Comparison of ENCODE assay signal across 1 cellular context in the genomic region with DNA sequence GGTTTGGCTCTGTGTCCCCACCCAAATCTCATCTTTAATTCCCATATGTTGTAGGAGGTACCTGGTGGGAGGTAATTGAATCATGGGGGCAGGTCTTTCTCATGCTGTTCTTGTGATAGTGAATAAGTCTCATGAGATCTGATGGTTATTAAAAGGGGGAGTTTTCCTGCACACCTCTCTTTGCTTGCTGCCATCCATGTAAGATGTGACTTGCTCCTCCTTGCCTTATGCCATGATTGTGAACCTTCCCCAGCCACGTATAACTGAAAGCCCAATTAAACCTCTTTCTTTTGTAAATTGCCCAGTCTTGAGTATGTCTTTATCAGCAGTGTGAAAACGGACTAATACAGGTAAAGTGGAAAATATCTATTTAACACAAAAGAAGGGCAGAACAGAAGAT.
DNase-seq lines count a peak whose midpoint lies in the region; ATAC-seq, FAIRE-seq and TF ChIP-seq lines count a peak whose summit lies in the region.
"Not testable (repeated sequence)": the region's sequence is repeated elsewhere in the genome, so short reads cannot be mapped to it uniquely, and the experiment has no call there.

No MANE protein-coding gene starts in this region.

- H3K9ac ChIP-seq in K562 (ENCODE audit: insufficient read depth in 1 of 2, low read depth in 2 of 2, low read length in 2 of 2) = not testable (repeated sequence)

- not testable (repeated sequence) for H4K20me1 ChIP-seq in K562 (replicated peaks; ENCODE audit: control insufficient read depth, insufficient read depth, low read length)

- intact Hi-C loops in K562 (cut with micrococcal nuclease) = not testable (repeated sequence)

- not testable (repeated sequence) for H3K9me3 ChIP-seq in K562 (replicated peaks; ENCODE audit: control insufficient read depth, insufficient read depth, low read depth, low read length)

- H3K9me1 ChIP-seq in K562 (ENCODE audit: control insufficient read depth, insufficient read depth, low read length) = not testable (repeated sequence)

- not testable (repeated sequence) for TF ChIP-seq RAD21 in K562 (CRISPR knock-in tag; conservative IDR thresholded peaks at IDR 0.05 in 1 of 2, IDR thresholded peaks at IDR 0.05 in 1 of 2)

- BruUV-seq in K562 (replicated peaks; lab: Mats Ljungman, UMichigan) = not testable (repeated sequence)

- H3K27ac ChIP-seq in K562 (ENCODE audit: extremely low read depth, low read depth, low read length) = not testable (repeated sequence)

- in situ Hi-C loops in K562 (cut with MboI) = not testable (repeated sequence)

- not testable (repeated sequence) for FAIRE-seq in K562 (lab: Jason Lieb, UNC)

- H3K4me2 ChIP-seq in K562 (ENCODE audit: insufficient read depth, low read length) = not testable (repeated sequence)

- not testable (repeated sequence) for ATAC-seq in K562

- not testable (repeated sequence) for TF ChIP-seq EP300 in K562 (IDR thresholded peaks at IDR 0.05; ENCODE audit: low read length)

- not testable (repeated sequence) for H3K36me3 ChIP-seq in K562 (ENCODE audit: control insufficient read depth, insufficient read depth, low read length)

- H3K27me3 ChIP-seq in K562 (ENCODE audit: control insufficient read depth in 2 of 2, insufficient read depth in 2 of 2, low read length in 2 of 2) = not testable (repeated sequence)

- not testable (repeated sequence) for H3K4me3 ChIP-seq in K562

- TF ChIP-seq POLR2A in K562 (conservative IDR thresholded peaks at IDR 0.05) = not testable (repeated sequence)

- 3% methylated on average over 2 of the region's 2 CpGs for WGBS in K562 (ENCODE audit: insufficient coverage, low coverage, missing lambda C conversion rate)

- TF ChIP-seq CTCF in K562 (IDR thresholded peaks at IDR 0.05 in 2 of 3, conservative IDR thresholded peaks at IDR 0.05 in 1 of 3; ENCODE audit: insufficient read depth in 2 of 3, low read depth in 1 of 3, low read length in 3 of 3) = not testable (repeated sequence)

- not testable (repeated sequence) for H2AFZ ChIP-seq in K562 (ENCODE audit: low read depth, low read length)

- CTCF ChIA-PET in K562 (lab: Yijun Ruan, JAX; ENCODE audit: low intra/inter-chr PET ratio) = not testable (repeated sequence)

- POLR2A ChIA-PET in K562 (lab: Yijun Ruan, JAX) = not testable (repeated sequence)

- not testable (repeated sequence) for H3K79me2 ChIP-seq in K562 (ENCODE audit: control insufficient read depth, insufficient read depth, low read length)

- not testable (repeated sequence) for H3K4me1 ChIP-seq in K562 (replicated peaks in 1 of 2; ENCODE audit: control insufficient read depth in 2 of 2, insufficient read depth in 2 of 2, low read length in 2 of 2)

- DNase-seq in K562 (ENCODE audit: extremely low read depth in 1 of 4, low spot score in 3 of 4) = not testable (repeated sequence)

TF ChIP-seq in K562, 482 proteins besides CTCF, POLR2A, EP300 and RAD21:
- TF ChIP-seq ZNF431 (CRISPR knock-in tag; IDR thresholded peaks at IDR 0.05) = peak; percentile 98
